Comparison of ENCODE assay signal across 1 cellular context in the genomic region with DNA sequence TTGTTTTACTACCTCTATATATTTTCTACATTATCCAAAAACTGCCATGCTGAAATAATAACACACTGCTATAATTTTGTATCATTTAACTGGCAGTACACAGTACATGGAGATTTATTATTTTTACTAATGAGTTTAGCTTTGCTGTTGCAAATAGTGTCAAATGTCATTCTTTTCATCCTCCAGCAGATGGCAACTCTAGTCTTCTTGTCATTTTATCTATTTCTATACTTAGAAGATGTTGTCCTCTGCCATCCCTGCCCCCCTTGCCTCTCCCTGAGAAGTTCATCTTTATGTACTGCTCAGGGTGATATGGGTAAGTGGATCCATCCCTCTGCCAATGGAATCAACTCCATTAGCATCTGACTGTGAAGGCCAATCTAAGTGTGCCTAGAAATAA.
TF ChIP-seq lines count a peak whose summit lies in the region.

No MANE protein-coding gene starts in this region.

TF ChIP-seq in WTC11, 78 proteins besides CTCF, POLR2A, EP300 and RAD21 (continued from another document):
- TF ChIP-seq, protein P1, sequence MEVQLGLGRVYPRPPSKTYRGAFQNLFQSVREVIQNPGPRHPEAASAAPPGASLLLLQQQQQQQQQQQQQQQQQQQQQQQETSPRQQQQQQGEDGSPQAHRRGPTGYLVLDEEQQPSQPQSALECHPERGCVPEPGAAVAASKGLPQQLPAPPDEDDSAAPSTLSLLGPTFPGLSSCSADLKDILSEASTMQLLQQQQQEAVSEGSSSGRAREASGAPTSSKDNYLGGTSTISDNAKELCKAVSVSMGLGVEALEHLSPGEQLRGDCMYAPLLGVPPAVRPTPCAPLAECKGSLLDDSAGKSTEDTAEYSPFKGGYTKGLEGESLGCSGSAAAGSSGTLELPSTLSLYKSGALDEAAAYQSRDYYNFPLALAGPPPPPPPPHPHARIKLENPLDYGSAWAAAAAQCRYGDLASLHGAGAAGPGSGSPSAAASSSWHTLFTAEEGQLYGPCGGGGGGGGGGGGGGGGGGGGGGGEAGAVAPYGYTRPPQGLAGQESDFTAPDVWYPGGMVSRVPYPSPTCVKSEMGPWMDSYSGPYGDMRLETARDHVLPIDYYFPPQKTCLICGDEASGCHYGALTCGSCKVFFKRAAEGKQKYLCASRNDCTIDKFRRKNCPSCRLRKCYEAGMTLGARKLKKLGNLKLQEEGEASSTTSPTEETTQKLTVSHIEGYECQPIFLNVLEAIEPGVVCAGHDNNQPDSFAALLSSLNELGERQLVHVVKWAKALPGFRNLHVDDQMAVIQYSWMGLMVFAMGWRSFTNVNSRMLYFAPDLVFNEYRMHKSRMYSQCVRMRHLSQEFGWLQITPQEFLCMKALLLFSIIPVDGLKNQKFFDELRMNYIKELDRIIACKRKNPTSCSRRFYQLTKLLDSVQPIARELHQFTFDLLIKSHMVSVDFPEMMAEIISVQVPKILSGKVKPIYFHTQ (CRISPR knock-in tag; IDR thresholded peaks at IDR 0.05) = no peak
